10 cellular contexts compared by ENCODE assay signal in the genomic region with DNA sequence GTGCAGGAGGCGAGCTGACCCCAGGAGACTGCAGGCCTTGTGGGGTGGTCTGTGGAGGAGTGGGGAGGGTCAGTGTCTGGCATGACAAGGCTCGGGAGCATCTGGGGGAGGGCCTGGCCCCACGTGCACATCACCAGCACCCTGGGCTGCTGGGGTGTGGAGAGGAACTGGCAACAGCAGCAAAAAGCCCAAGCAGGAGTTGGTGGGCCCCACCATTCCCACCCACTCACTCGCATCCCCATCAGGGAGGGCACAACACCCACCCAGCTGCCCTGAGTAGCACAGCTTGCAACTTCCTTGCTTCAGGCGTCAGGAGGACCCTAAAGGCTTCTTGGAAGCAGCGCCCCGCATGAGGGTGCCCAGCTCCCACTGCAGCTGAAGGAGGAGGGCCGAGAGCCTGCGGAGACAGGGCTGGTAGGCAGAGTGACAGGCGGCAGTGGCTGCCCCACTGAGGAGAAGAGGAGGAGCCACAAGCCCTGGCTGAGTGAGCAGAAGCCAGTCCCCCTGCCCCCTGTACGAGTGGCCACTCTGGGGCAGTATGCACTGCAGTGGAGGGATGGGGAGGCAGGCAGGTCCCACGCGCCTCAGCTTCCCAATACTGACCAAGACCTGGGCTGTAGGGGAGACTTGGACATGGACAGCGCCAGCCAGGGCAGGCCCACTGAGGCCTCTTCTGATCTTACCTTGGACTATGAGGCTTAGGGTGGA. TPM values are rescaled to one million over a fixed set of nuclear protein-coding genes. Genes with fewer than 3 reads are reported as not detected.
DNase-seq lines count a peak whose midpoint lies in the region; ATAC-seq and TF ChIP-seq lines count a peak whose summit lies in the region.
"Had no signal": no experiment of that assay in that cellular context is flagged by ENCODE, and none has a peak within 500 bp of the region (broad histone marks: within the 10 kb centered on the region; RNA-seq: fewer than 3 reads in every experiment).

No MANE protein-coding gene starts in this region.

- peak overlapping the region; percentile 18 for H3K4me3 Mint-ChIP-seq in activated naive CD8-positive, alpha-beta T cell treated with anti-CD3 and anti-CD28 coated beads for 36 hours
- H3K4me3 Mint-ChIP-seq: brain had no signal

- no peaks in the 10 kb centered on the region for H3K9me3 Mint-ChIP-seq in activated naive CD8-positive, alpha-beta T cell treated with anti-CD3 and anti-CD28 coated beads for 36 hours
- H3K9me3 Mint-ChIP-seq: brain had no signal

- intact Hi-C loops in Right ventricle myocardium superior (cut with DNase I): no loop called here
- intact Hi-C loops in lower lobe of right lung (cut with DNase I): no loop called here
- intact Hi-C loops in vagina (cut with DNase I): no loop called here

- H3K27me3 Mint-ChIP-seq in activated naive CD8-positive, alpha-beta T cell treated with anti-CD3 and anti-CD28 coated beads for 36 hours: no peaks in the 10 kb centered on the region
- H3K27me3 Mint-ChIP-seq: brain had no signal

- H3K9me3 ChIP-seq in cardiac muscle cell (ENCODE audit: low read depth) (no peaks in the 10 kb centered on the region), lower lobe of right lung (no peaks in the 10 kb centered on the region), vagina (no peaks in the 10 kb centered on the region)

- ATAC-seq in Right ventricle myocardium superior (ENCODE audit: poor library complexity) (no peak), lower lobe of right lung (peak in 1 of 2 donors; percentile 2), GM21619 (IDR thresholded peaks at IDR 0.05; ENCODE audit: unreplicated experiment) (no peak)

- TF ChIP-seq CTCF in cardiac muscle cell (IDR thresholded peaks at IDR 0.05; ENCODE audit: low read depth, low read length) (no peak), lower lobe of right lung (IDR thresholded peaks at IDR 0.05) (no peak), vagina (IDR thresholded peaks at IDR 0.05) (no peak)

- H3K36me3 ChIP-seq in cardiac muscle cell (no peaks in the 10 kb centered on the region), lower lobe of right lung (no peaks in the 10 kb centered on the region), vagina (no peaks in the 10 kb centered on the region)

- no peak for TF ChIP-seq POLR2A in vagina (IDR thresholded peaks at IDR 0.05)

- H3K4me1 Mint-ChIP-seq in activated naive CD8-positive, alpha-beta T cell treated with anti-CD3 and anti-CD28 coated beads for 36 hours: peaks cover 56% of the 10 kb centered on the region

- no peaks in the 10 kb centered on the region for H3K36me3 Mint-ChIP-seq in activated naive CD8-positive, alpha-beta T cell treated with anti-CD3 and anti-CD28 coated beads for 36 hours
- H3K36me3 Mint-ChIP-seq: brain had no signal

- H3K27ac Mint-ChIP-seq in activated naive CD8-positive, alpha-beta T cell treated with anti-CD3 and anti-CD28 coated beads for 36 hours: peak overlapping the region; percentile 82

- H3K27ac ChIP-seq in cardiac muscle cell (peak overlapping the region; percentile 24), lower lobe of right lung (peak overlapping the region; percentile 76), vagina (peak overlapping the region; percentile 48)

- no peaks in the 10 kb centered on the region for H3K27me3 ChIP-seq in cardiac muscle cell
- H3K27me3 ChIP-seq in lower lobe of right lung (ENCODE audit: low read depth): no peaks in the 10 kb centered on the region
- no peaks in the 10 kb centered on the region for H3K27me3 ChIP-seq in vagina

- peak in 1 of 2 donors; percentile 55 for DNase-seq in cardiac muscle cell (ENCODE audit: low read depth in 1 of 2, low spot score in 1 of 2)
- no peak for DNase-seq in Right ventricle myocardium superior
- DNase-seq in activated naive CD8-positive, alpha-beta T cell treated with anti-CD3 and anti-CD28 coated beads for 36 hours: no peak
- no peak for DNase-seq in lower lobe of right lung
- DNase-seq in vagina (ENCODE audit: extremely low spot score in 2 of 2): no peak
- DNase-seq in D341Med (ENCODE audit: low spot score): no peak
- DNase-seq in DMS53 treated with DMSO at 0.1 percent for 48 hours (lab: John Stamatoyannopoulos, UW; ENCODE audit: unreplicated experiment): no peak
- DNase-seq: NCI-H2081 had no signal

- H3K4me1 ChIP-seq in cardiac muscle cell (ENCODE audit: low read depth): peaks cover 16% of the 10 kb centered on the region
- peaks cover 72% of the 10 kb centered on the region for H3K4me1 ChIP-seq in lower lobe of right lung
- peaks cover 78% of the 10 kb centered on the region for H3K4me1 ChIP-seq in vagina

- H3K4me3 ChIP-seq in cardiac muscle cell: no peak overlapping the region
- H3K4me3 ChIP-seq in lower lobe of right lung: no peak overlapping the region
- no peak overlapping the region for H3K4me3 ChIP-seq in vagina

RNA-seq across cellular contexts. Expression of a gene that starts 26.5 kb away (rescaled TPM):
- total RNA-seq in cardiac muscle cell (19.4 and 20.7 TPM in 2 replicates), Right ventricle myocardium superior (7.5 TPM), lower lobe of right lung (19.7 TPM), vagina (25.3 TPM)
- polyA plus RNA-seq in cardiac muscle cell: 14.8 and 18.2 TPM in 2 replicates
- total RNA-seq in activated naive CD8-positive, alpha-beta T cell treated with anti-CD3 and anti-CD28 coated beads for 36 hours: 10 to 100 TPM; 20.0 to 21.0 TPM

RNA-seq across cellular contexts. Expression of a gene that starts 48.0 kb away (rescaled TPM):
- total RNA-seq in cardiac muscle cell (514 and 568 TPM in 2 replicates), Right ventricle myocardium superior (182 TPM), lower lobe of right lung (195 TPM), vagina (376 TPM)
- 398 and 473 TPM in 2 replicates for polyA plus RNA-seq in cardiac muscle cell
- total RNA-seq in activated naive CD8-positive, alpha-beta T cell treated with anti-CD3 and anti-CD28 coated beads for 36 hours: 100 to 1,000 TPM; 168 to 170 TPM

RNA-seq across cellular contexts. Expression of a gene that starts 57.4 kb away (rescaled TPM):
- total RNA-seq in cardiac muscle cell (218 and 298 TPM in 2 replicates), Right ventricle myocardium superior (26.0 TPM), lower lobe of right lung (30.6 TPM), vagina (57.5 TPM)
- polyA plus RNA-seq in cardiac muscle cell: 370 and 442 TPM in 2 replicates
- 10 to 100 TPM; 29.6 to 32.7 TPM for total RNA-seq in activated naive CD8-positive, alpha-beta T cell treated with anti-CD3 and anti-CD28 coated beads for 36 hours

Comparison
In these comparisons a context has a peak if more than half of its experiments do, and no peak if none do; other contexts are left out.
1. H3K27ac ChIP-seq: peak in every context shown above with its lines; median percentile 76 in lower lobe of right lung; 48 in vagina; 24 in cardiac muscle cell.